Comparison of ENCODE assay signal across 13 cellular contexts in the genomic region with DNA sequence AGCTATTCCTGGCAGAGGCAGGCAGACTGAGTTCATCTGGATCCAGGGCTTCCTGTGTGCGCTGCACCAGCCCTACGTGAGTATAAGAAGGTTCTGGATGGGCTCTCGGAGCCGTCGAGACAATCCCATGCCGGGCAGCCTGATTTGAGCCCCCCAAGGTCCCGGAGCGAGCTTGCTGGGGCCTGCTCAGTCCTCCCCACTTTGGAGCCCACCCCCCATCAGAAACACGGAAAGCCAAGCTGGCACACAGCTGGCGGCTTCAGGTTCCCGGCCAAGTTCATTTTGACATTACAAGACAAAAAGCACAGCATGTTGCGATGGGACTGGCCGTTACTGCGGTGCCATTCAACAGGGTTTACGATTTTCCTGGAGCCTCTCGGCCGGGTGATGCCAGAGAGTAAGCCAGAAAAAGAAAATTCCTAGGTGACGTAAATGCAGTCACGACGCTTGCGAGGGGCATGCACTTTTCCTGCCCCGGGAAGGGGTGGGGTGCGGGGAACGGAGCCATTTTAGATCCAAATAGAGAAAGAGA.
DNase-seq lines count a peak whose midpoint lies in the region; ATAC-seq, FAIRE-seq and TF ChIP-seq lines count a peak whose summit lies in the region.
"Had no signal": no experiment of that assay in that cellular context is flagged by ENCODE, and none has a peak within 500 bp of the region (broad histone marks: within the 10 kb centered on the region; RNA-seq: fewer than 3 reads in every experiment).

No MANE protein-coding gene starts in this region.

- H3K27me3 ChIP-seq in gastroesophageal sphincter: no peaks in the 10 kb centered on the region
- peaks cover 0 to 9% (median 0%) of the 10 kb centered on the region in 4 donors for H3K27me3 ChIP-seq in pancreas

- TF ChIP-seq EP300 in gastroesophageal sphincter (IDR thresholded peaks at IDR 0.05): peak; percentile 96

- CTCF ChIA-PET in AG04449 (lab: Yijun Ruan, JAX): interaction anchor here (0.8 to 7.8 kb wide), 13 partner anchors 10 to 271 kb away, joined by 3 to 126 read pairs (median 4); no protein-coding TSS in a partner anchor

- H3K36me3 ChIP-seq in gastroesophageal sphincter (no peaks in the 10 kb centered on the region), pancreas (no peaks in the 10 kb centered on the region)

- WGBS in gastroesophageal sphincter (ENCODE audit: low coverage in 1 of 2), 2 donors: 0 to 21% methylated on average over 1 to 8 of the region's 24 CpGs
- 30 to 38% methylated on average over 24 of the region's 24 CpGs for WGBS in pancreas, 2 donors

- H3K9me3 ChIP-seq in gastroesophageal sphincter (no peaks in the 10 kb centered on the region), pancreas (no peaks in the 10 kb centered on the region)

- FAIRE-seq in pancreas (lab: Jason Lieb, UNC): peak; percentile 49
- FAIRE-seq: RCC 7860 had no signal

- TF ChIP-seq POLR2A in gastroesophageal sphincter (IDR thresholded peaks at IDR 0.05): no peak

- peak overlapping the region; percentile 6; the same call in 1 of the 2 replicates for H3K4me3 ChIP-seq in AG04449 (ENCODE audit: low read depth, low read length)
- H3K4me3 ChIP-seq in WI38 (ENCODE audit: low read depth, low read length): peak overlapping the region; percentile 18; the same call in 1 of the 2 replicates
- H3K4me3 ChIP-seq in gastroesophageal sphincter: peak overlapping the region in 1 of 2 donors; percentile 29
- no peak overlapping the region for H3K4me3 ChIP-seq in pancreas

- H3K4me1 ChIP-seq in gastroesophageal sphincter (peaks cover 10 to 49% (median 16%) of the 10 kb centered on the region in 3 donors), pancreas (no peaks in the 10 kb centered on the region)

- DNase-seq in AG04449 (ENCODE audit: low read depth, low spot score) (no peak), pancreas (no peak), NCI-H2107 treated with DMSO at 0.1 percent for 48 hours (lab: John Stamatoyannopoulos, UW; ENCODE audit: unreplicated experiment) (no peak)
- DNase-seq: activated CD4-positive, alpha-beta T cell treated with anti-CD3 and anti-CD28 coated beads, Interleukin-2, amount 10 ng/mL, durations not matched to agents 7 days and 5 days; activated naive CD8-positive, alpha-beta T cell treated with anti-CD3 and anti-CD28 coated beads, Interleukin-2, amount 10 ng/mL, durations not matched to agents 7 days and 5 days; hippocampal formation; NCI-H1092 had no signal

- POLR2A ChIA-PET in AG04449 (lab: Yijun Ruan, JAX): interaction anchor here (0.5 kb wide), 1 partner anchor 143 kb away, joined by 3 read pairs; no protein-coding TSS in a partner anchor

- H3K27ac ChIP-seq in gastroesophageal sphincter (peak overlapping the region; percentile 91 to 96 (median 93)), pancreas (peak overlapping the region in 1 of 4 donors; percentile 23)

- ATAC-seq in gastroesophageal sphincter: peak; percentile 93
- no peak for ATAC-seq in pancreas
- ATAC-seq in GM21528 (IDR thresholded peaks at IDR 0.05; ENCODE audit: low FRiP score, unreplicated experiment): no peak
- ATAC-seq in HG03159 (IDR thresholded peaks at IDR 0.05; ENCODE audit: unreplicated experiment): no peak
- no peak for ATAC-seq in HG02571 (IDR thresholded peaks at IDR 0.05; ENCODE audit: unreplicated experiment)

- TF ChIP-seq CTCF in AG04449 (IDR thresholded peaks at IDR 0.05; ENCODE audit: insufficient read depth, low read length, missing control alignments) (no peak), WI38 (IDR thresholded peaks at IDR 0.05; ENCODE audit: low read depth, low read length) (no peak), gastroesophageal sphincter (IDR thresholded peaks at IDR 0.05) (no peak), pancreas (IDR thresholded peaks at IDR 0.05) (no peak)

- intact Hi-C loops in pancreas (cut with DNase I): loop anchor here in 1 of 3 donors (5.0 kb wide), 1 partner anchor 174 kb away; no protein-coding TSS in a partner anchor

Comparison
In these comparisons a context has a peak if more than half of its experiments do, and no peak if none do; other contexts are left out.
1. H3K4me3 ChIP-seq: peak in AG04449 (single experiment) and WI38 (single experiment); none in pancreas (0 of 4).